ENCODE assay signal across 11 cellular contexts in genomic region chr5:134569758-134570364, GRCh38. TPM values are rescaled to one million over a fixed set of nuclear protein-coding genes. Genes with fewer than 3 reads are reported as not detected.
DNase-seq lines count a peak whose midpoint lies in the region; ATAC-seq, FAIRE-seq and TF ChIP-seq lines count a peak whose summit lies in the region.
"Had no signal": no experiment of that assay in that cellular context is flagged by ENCODE, and none has a peak within 500 bp of the region (broad histone marks: within the 10 kb centered on the region; RNA-seq: fewer than 3 reads in every experiment).

No MANE protein-coding gene starts in this region.

- H3K4me3 Mint-ChIP-seq in HFFc6 = no peak overlapping the region
- H3K4me3 Mint-ChIP-seq in effector memory CD8-positive, alpha-beta T cell = no peak overlapping the region
- H3K4me3 Mint-ChIP-seq in natural killer cell treated with Interleukin-12 subunit alpha and Interleukin-12 subunit beta and Interleukin-15 and Interleukin-18, amount 100 ng/mL, for 72 hours = no peak overlapping the region

- H3K27me3 Mint-ChIP-seq in HFFc6 (ENCODE audit: insufficient read depth) = peaks cover 2% of the 10 kb centered on the region; the same call in 1 of the 2 replicates
- no peaks in the 10 kb centered on the region for H3K27me3 Mint-ChIP-seq in effector memory CD8-positive, alpha-beta T cell
- H3K27me3 Mint-ChIP-seq in natural killer cell treated with Interleukin-12 subunit alpha and Interleukin-12 subunit beta and Interleukin-15 and Interleukin-18, amount 100 ng/mL, for 72 hours = no peaks in the 10 kb centered on the region

- no peaks in the 10 kb centered on the region for H3K9me3 Mint-ChIP-seq in HFFc6
- H3K9me3 Mint-ChIP-seq in effector memory CD8-positive, alpha-beta T cell = no peaks in the 10 kb centered on the region
- H3K9me3 Mint-ChIP-seq in natural killer cell treated with Interleukin-12 subunit alpha and Interleukin-12 subunit beta and Interleukin-15 and Interleukin-18, amount 100 ng/mL, for 72 hours = no peaks in the 10 kb centered on the region
- H3K9me3 Mint-ChIP-seq: activated T-helper 2 cell treated with anti-CD3 and anti-CD28 coated beads, Interferon-gamma antibody, Interleukin-2, Interleukin-4, amounts not matched to agents 10 μg/mL and 5 μg/mL and 100 μg/mL, durations not matched to agents 14 hours and 24 hours and 36 hours had no signal

- peak overlapping the region; percentile 66; the same call in 1 of the 2 replicates for H3K27ac Mint-ChIP-seq in HFFc6
- H3K27ac Mint-ChIP-seq in effector memory CD8-positive, alpha-beta T cell = peak overlapping the region; percentile 44 to 93
- peak overlapping the region; percentile 64 to 89 for H3K27ac Mint-ChIP-seq in natural killer cell treated with Interleukin-12 subunit alpha and Interleukin-12 subunit beta and Interleukin-15 and Interleukin-18, amount 100 ng/mL, for 72 hours
- H3K27ac Mint-ChIP-seq: activated T-helper 2 cell treated with anti-CD3 and anti-CD28 coated beads, Interferon-gamma antibody, Interleukin-2, Interleukin-4, amounts not matched to agents 10 μg/mL and 5 μg/mL and 100 μg/mL, durations not matched to agents 14 hours and 24 hours and 36 hours had no signal

- peaks cover 100% of the 10 kb centered on the region for H3K36me3 ChIP-seq in BLaER1

- H3K27ac ChIP-seq in BLaER1 = peak overlapping the region; percentile 30; the same call in 1 of the 2 replicates

- ATAC-seq in effector memory CD8-positive, alpha-beta T cell (replicated peaks) = no peak
- ATAC-seq in natural killer cell treated with Interleukin-12 subunit alpha and Interleukin-12 subunit beta and Interleukin-15 and Interleukin-18, amount 100 ng/mL, for 72 hours = no peak
- ATAC-seq in HG03521 (IDR thresholded peaks at IDR 0.05; ENCODE audit: unreplicated experiment) = no peak

- FAIRE-seq in GM19239 (lab: Jason Lieb, UNC) = no peak

- no peak overlapping the region for H3K4me2 ChIP-seq in BLaER1

- H4K20me1 ChIP-seq in BLaER1 = peaks cover 74% of the 10 kb centered on the region

- no peak for TF ChIP-seq CTCF in HFFc6 (IDR thresholded peaks at IDR 0.05)

- peaks cover 34% of the 10 kb centered on the region for H3K4me1 Mint-ChIP-seq in HFFc6 (ENCODE audit: low read depth)
- peaks cover 37 to 39% of the 10 kb centered on the region in 2 donors for H3K4me1 Mint-ChIP-seq in effector memory CD8-positive, alpha-beta T cell (ENCODE audit: low read depth in 2 of 2)
- peaks cover 15 to 31% of the 10 kb centered on the region in 2 donors for H3K4me1 Mint-ChIP-seq in natural killer cell treated with Interleukin-12 subunit alpha and Interleukin-12 subunit beta and Interleukin-15 and Interleukin-18, amount 100 ng/mL, for 72 hours (ENCODE audit: low read depth in 2 of 2)

- H3K36me3 Mint-ChIP-seq in HFFc6 (ENCODE audit: low read depth) = peaks cover 37% of the 10 kb centered on the region
- peaks cover 75% of the 10 kb centered on the region for H3K36me3 Mint-ChIP-seq in effector memory CD8-positive, alpha-beta T cell (ENCODE audit: insufficient read depth)
- no peaks in the 10 kb centered on the region for H3K36me3 Mint-ChIP-seq in natural killer cell treated with Interleukin-12 subunit alpha and Interleukin-12 subunit beta and Interleukin-15 and Interleukin-18, amount 100 ng/mL, for 72 hours

- H3K9ac ChIP-seq in BLaER1 = peak overlapping the region; percentile 3; the same call in 1 of the 2 replicates

- no peaks in the 10 kb centered on the region for H3K27me3 ChIP-seq in BLaER1

- DNase-seq in HFFc6 (no peak), hippocampal formation (lab: John Stamatoyannopoulos, UW) (no peak), cortex of kidney (lab: John Stamatoyannopoulos, UW) (no peak), GM19239 (ENCODE audit: insufficient read length, low spot score) (no peak)
- DNase-seq in effector memory CD8-positive, alpha-beta T cell = no peak
- no peak for DNase-seq in natural killer cell treated with Interleukin-12 subunit alpha and Interleukin-12 subunit beta and Interleukin-15 and Interleukin-18, amount 100 ng/mL, for 72 hours (ENCODE audit: low spot score)
- DNase-seq: effector CD4-positive, alpha-beta T cell; T1000 had no signal

- no peaks in the 10 kb centered on the region for H3K9me3 ChIP-seq in BLaER1

- H3K4me3 ChIP-seq in BLaER1 = no peak overlapping the region

- peaks cover 18% of the 10 kb centered on the region for H3K4me1 ChIP-seq in BLaER1

RNA-seq across cellular contexts. Expression of gene JADE2, which starts 44.4 kb away (rescaled TPM):
- 10 to 100 TPM; 32.8 to 41.0 (median 39.6) TPM for total RNA-seq in HFFc6 (2021; fragmentation: NEBNext Ultra II Directional; extraction: Animal tissue kit (Norgen Biotek cat#: 25700))
- total RNA-seq in natural killer cell treated with Interleukin-12 subunit alpha and Interleukin-12 subunit beta and Interleukin-15 and Interleukin-18, amount 100 ng/mL, for 72 hours = 10 to 100 TPM; 45.2 to 70.8 TPM
